Comparison of ENCODE assay signal across 8 cellular contexts in the genomic region with DNA sequence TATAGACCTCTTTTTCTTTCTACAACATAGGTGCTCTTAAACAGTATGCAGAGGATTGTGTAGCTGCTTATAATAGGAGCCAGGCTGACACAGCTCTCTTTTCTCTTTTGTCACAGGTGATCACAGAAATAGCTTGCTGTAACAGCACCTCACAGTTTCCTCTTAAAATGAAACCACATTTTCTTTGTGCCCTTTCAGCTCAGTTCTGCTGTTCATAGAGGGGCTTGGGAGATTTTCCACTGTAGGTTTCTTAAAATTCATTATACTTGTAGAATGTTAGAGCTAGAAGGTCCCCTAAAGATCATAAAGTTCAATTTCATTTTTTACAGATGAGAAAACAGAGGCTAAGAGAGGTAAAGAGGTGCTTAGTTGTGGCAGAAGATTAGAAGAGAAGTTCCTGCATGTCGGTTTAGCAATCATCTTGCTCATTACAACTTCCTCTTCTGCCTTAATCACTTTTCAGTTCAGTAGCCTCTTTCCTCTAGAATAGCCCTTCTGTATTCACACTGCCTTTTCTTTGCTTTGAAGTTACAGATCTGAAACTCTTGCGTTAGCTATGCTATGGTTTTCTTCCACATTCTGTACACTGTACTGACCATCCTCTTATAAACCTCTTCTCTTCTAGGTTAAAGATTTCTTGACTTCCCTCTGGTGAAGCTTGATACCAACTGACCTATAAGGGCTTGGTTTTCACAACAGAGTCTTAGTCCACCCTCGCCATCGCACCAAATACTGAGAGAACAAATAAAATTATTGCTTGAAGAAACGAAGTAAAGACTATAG. TPM values are rescaled to one million over a fixed set of nuclear protein-coding genes. Genes with fewer than 3 reads are reported as not detected.
DNase-seq lines count a peak whose midpoint lies in the region; ATAC-seq, FAIRE-seq and TF ChIP-seq lines count a peak whose summit lies in the region.

No MANE protein-coding gene starts in this region.

- no peak; the same call in none of the 2 replicates for TF ChIP-seq POLR2A in GM12891 (IDR thresholded peaks at IDR 0.05; ENCODE audit: low read depth, low read length)

- no peak for FAIRE-seq in GM12891 (lab: Jason Lieb, UNC)

- no peak for DNase-seq in GM12891 (ENCODE audit: insufficient read length, low spot score)
- peak; percentile 82 for DNase-seq in KBM-7
- DNase-seq in iPS-NIHi7 (ENCODE audit: extremely low spot score), result no peak
- DNase-seq in DMS153 treated with DMSO at 0.1 percent for 48 hours (lab: John Stamatoyannopoulos, UW; ENCODE audit: unreplicated experiment), result no peak
- DNase-seq in cerebellum (ENCODE audit: low spot score), result no peak
- DNase-seq in effector CD4-positive, alpha-beta T cell, result no peak

- in situ Hi-C loops in KBM-7 (cut with MboI; ENCODE audit: low pct_unique_long_range_greater_than_20kb, low sequenced_read_pairs), result no loop called here

- ATAC-seq in GM21515 (IDR thresholded peaks at IDR 0.05; ENCODE audit: unreplicated experiment) (peak; percentile 48), esophagus mucosa (peak; percentile 29)

TF ChIP-seq in GM12891, 5 proteins besides CTCF, POLR2A, EP300 and RAD21:
- TF ChIP-seq SPI1 (IDR thresholded peaks at IDR 0.05; ENCODE audit: low read depth, low read length) (peak; percentile 59; the same call in 1 of the 2 replicates), TAF1 (IDR thresholded peaks at IDR 0.05; ENCODE audit: low read depth, low read length) (no peak)
TF ChIP-seq in GM12891: peak in this region for 1.

RNA-seq across cellular contexts. Expression of a gene that starts 35.1 kb away (rescaled TPM):
- polyA plus RNA-seq in GM12891 (2012; ENCODE audit: low read depth, missing spikeins), result 11.2 TPM
- total RNA-seq in esophagus mucosa (18.2 TPM), cerebellum (16.9 TPM)
